In the genomic region with DNA sequence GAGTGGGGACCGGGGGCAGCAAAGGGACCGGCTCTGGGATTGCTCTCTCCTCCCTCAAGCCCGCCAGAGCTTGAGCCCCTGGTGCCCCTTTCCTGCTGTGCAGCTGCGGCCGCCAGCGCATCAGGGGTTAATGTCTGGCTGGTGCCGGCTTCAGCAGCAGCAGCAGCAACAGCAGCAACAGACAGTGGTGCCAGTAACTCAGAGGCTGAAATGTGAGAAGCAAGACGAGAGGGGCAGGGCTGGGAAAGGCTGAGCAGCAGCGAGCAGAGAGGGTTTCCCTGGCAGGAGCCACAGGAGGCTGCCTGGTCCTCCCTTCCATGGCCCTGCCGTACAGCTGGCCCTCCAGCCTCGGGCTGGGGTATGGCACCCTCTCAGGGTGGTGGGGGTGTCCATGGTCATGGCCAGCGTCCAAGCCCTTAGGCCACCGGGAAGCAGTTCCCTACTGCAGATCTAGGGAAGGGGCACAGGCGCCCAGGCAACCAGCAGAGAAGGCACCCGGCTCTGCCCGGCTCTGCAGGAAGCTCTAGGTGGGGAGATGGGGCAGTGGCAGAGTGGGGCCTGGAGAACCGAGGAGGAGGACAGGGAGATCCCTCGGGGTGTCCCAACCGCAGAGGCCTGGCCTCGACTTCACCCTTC, we compare ENCODE assay signal across 8 cellular contexts. TPM values are rescaled to one million over a fixed set of nuclear protein-coding genes. Genes with fewer than 3 reads are reported as not detected.
DNase-seq lines count a peak whose midpoint lies in the region; ATAC-seq, FAIRE-seq and TF ChIP-seq lines count a peak whose summit lies in the region.

No MANE protein-coding gene starts in this region.

- peak overlapping the region; percentile 67 for H3K27ac ChIP-seq in H1 (ENCODE audit: low read depth, low read length)

- peak overlapping the region; percentile 32 for H4K5ac ChIP-seq in H1 (ENCODE audit: insufficient read length, low read depth, low read length)

- H2BK5ac ChIP-seq in H1 (ENCODE audit: low read depth, low read length) = peak overlapping the region; percentile 94

- peak overlapping the region; percentile 99; the same call in 1 of the 2 replicates for H2BK12ac ChIP-seq in H1 (ENCODE audit: low read depth, low read length)

- peak overlapping the region in 3 of 4 experiments; percentile 12 to 14 (median 14); a peak in 4 of 7 replicates for H3K9ac ChIP-seq in H1 (replicated peaks in 1 of 4; ENCODE audit: extremely low read depth in 1 of 4, low read depth in 3 of 4, low read length in 3 of 4)

- peak overlapping the region; percentile 88 for H4K8ac ChIP-seq in H1 (ENCODE audit: extremely low read depth, insufficient read depth, low read length)

- no peak overlapping the region for H2AK5ac ChIP-seq in H1 (ENCODE audit: low read depth, low read length)

- no peaks in the 10 kb centered on the region for H3K79me1 ChIP-seq in H1 (ENCODE audit: low read depth, low read length)

- H3K23me2 ChIP-seq in H1 (ENCODE audit: low read depth, low read length) = peaks cover 3% of the 10 kb centered on the region

- H3K4me3 Mint-ChIP-seq in T-helper 2 cell treated with Interferon-gamma antibody and Interleukin-4, amounts not matched to agents 5 μg/mL and 100 μg/mL, for 36 hours = no peak overlapping the region

- peak overlapping the region; percentile 12 for H4K91ac ChIP-seq in H1 (replicated peaks; ENCODE audit: insufficient read length, low read length)

- peak; percentile 86 for DNase-seq in EH (ENCODE audit: low read depth)
- DNase-seq in NCI-H345 treated with DMSO at 0.1 percent for 48 hours (lab: John Stamatoyannopoulos, UW; ENCODE audit: unreplicated experiment) = peak; percentile 65
- DNase-seq in H1 (ENCODE audit: low read depth in 1 of 2, low spot score in 2 of 2) = peak in 1 of 2 experiments; percentile 82
- DNase-seq in mucosa of gallbladder (ENCODE audit: low spot score) = peak; percentile 40
- no peak for DNase-seq in T-helper 2 cell treated with Interferon-gamma antibody and Interleukin-4, amounts not matched to agents 5 μg/mL and 100 μg/mL, for 36 hours (ENCODE audit: low spot score)

- CTCF ChIA-PET in H1 (lab: Charles Lee; ENCODE audit: partially characterized antibody) = interaction anchor here (1.2 to 12.0 kb wide), 9 partner anchors 11 to 47 kb away, joined by 3 to 300 read pairs (median 5); a partner anchor contains a TSS

- H3K9me3 Mint-ChIP-seq in T-helper 2 cell treated with Interferon-gamma antibody and Interleukin-4, amounts not matched to agents 5 μg/mL and 100 μg/mL, for 36 hours = no peaks in the 10 kb centered on the region

- H2BK15ac ChIP-seq in H1 (ENCODE audit: low read length) = peak overlapping the region; percentile 20; the same call in 1 of the 2 replicates

- no peaks in the 10 kb centered on the region for H3K27me3 ChIP-seq in H1 (replicated peaks in 1 of 4; ENCODE audit: control insufficient read depth in 3 of 4, extremely low read depth in 1 of 4, insufficient read depth in 3 of 4, low read length in 3 of 4)

- H3K27me3 Mint-ChIP-seq in T-helper 2 cell treated with Interferon-gamma antibody and Interleukin-4, amounts not matched to agents 5 μg/mL and 100 μg/mL, for 36 hours (ENCODE audit: low read depth) = no peaks in the 10 kb centered on the region

- H2BK120ac ChIP-seq in H1 (replicated peaks; ENCODE audit: low read depth, low read length) = peak overlapping the region; percentile 38

- peaks cover 0 to 2% of the 10 kb centered on the region in 2 experiments for H4K20me1 ChIP-seq in H1 (replicated peaks in 1 of 2; ENCODE audit: control insufficient read depth in 1 of 2, insufficient read depth in 2 of 2, low read length in 2 of 2)

- H3K4me3 ChIP-seq in H1 (ENCODE audit: extremely low read depth in 1 of 4, insufficient read depth in 2 of 4, low read depth in 3 of 4, low read length in 4 of 4) = peak overlapping the region in 3 of 4 experiments; percentile 24 to 50 (median 34); a peak in 6 of 8 replicates

- H3K4me2 ChIP-seq in H1 (ENCODE audit: insufficient read depth in 1 of 2, low read depth in 2 of 2, low read length in 2 of 2) = peak overlapping the region; percentile 61 to 77

- no peaks in the 10 kb centered on the region for H3K36me3 Mint-ChIP-seq in T-helper 2 cell treated with Interferon-gamma antibody and Interleukin-4, amounts not matched to agents 5 μg/mL and 100 μg/mL, for 36 hours (ENCODE audit: low read depth)

- no peaks in the 10 kb centered on the region for H3K9me3 ChIP-seq in H1 (ENCODE audit: insufficient read depth in 2 of 2, low read depth in 1 of 2, low read length in 1 of 2)

- 0 out of 2 replicates have a peak overlapping the region, but pooled peaks have one; percentile 86 for H2BK20ac ChIP-seq in H1 (ENCODE audit: low read length)

- peak overlapping the region; percentile 70 for H3K4ac ChIP-seq in H1 (replicated peaks; ENCODE audit: insufficient read length, low read depth, low read length)

- no peaks in the 10 kb centered on the region for H3K36me3 ChIP-seq in H1 (ENCODE audit: control insufficient read depth in 2 of 4, insufficient read depth in 4 of 4, low read length in 3 of 4)

- WGBS in H1 (ENCODE audit: extremely low coverage in 1 of 2, insufficient coverage in 1 of 2, insufficient read length in 1 of 2, insufficient replicate concordance in 2 of 2, low coverage in 1 of 2, low lambda C conversion rate in 2 of 2, missing lambda C conversion rate in 1 of 2), 2 experiments = 17% methylated on average over 17 of the region's 20 CpGs; no CpG with 5 or more reads in 1 of the 2 experiments

- peak overlapping the region; percentile 21 for H3K56ac ChIP-seq in H1 (replicated peaks; ENCODE audit: insufficient read length, low read depth, low read length)

- ATAC-seq in HG02678 (IDR thresholded peaks at IDR 0.05; ENCODE audit: unreplicated experiment) = no peak
- no peak for ATAC-seq in HG02981 (IDR thresholded peaks at IDR 0.05; ENCODE audit: unreplicated experiment)
- ATAC-seq in GM18517 (IDR thresholded peaks at IDR 0.05; ENCODE audit: unreplicated experiment) = no peak

- H3K14ac ChIP-seq in H1 (ENCODE audit: insufficient read length) = no peak overlapping the region

- no peak for FAIRE-seq in H1 (lab: Jason Lieb, UNC)

- H3K18ac ChIP-seq in H1 (ENCODE audit: extremely low read depth, low read length) = peak overlapping the region; percentile 87

- H3K4me1 Mint-ChIP-seq in T-helper 2 cell treated with Interferon-gamma antibody and Interleukin-4, amounts not matched to agents 5 μg/mL and 100 μg/mL, for 36 hours (ENCODE audit: low read depth) = no peaks in the 10 kb centered on the region

- peaks cover 7 to 23% (median 15%) of the 10 kb centered on the region in 4 experiments for H3K4me1 ChIP-seq in H1 (replicated peaks in 1 of 4; ENCODE audit: control insufficient read depth in 3 of 4, insufficient read depth in 4 of 4, low read length in 3 of 4)

- peak in 1 of 3 experiments; percentile 1; a peak in 1 of 4 replicates for TF ChIP-seq CTCF in H1 (IDR thresholded peaks at IDR 0.05; ENCODE audit: control extremely low read depth in 1 of 3, insufficient read depth in 1 of 3, low read depth in 1 of 3, low read length in 3 of 3)

- no peak overlapping the region for H2AFZ ChIP-seq in H1 (ENCODE audit: low read length)

- POLR2A ChIA-PET in H1 (lab: Charles Lee; ENCODE audit: partially characterized antibody) = interaction anchor here (0.9 to 25.6 kb wide), 8 partner anchors 10 to 99 kb away, joined by 3 to 403 read pairs (median 6); a partner anchor contains a TSS

- TF ChIP-seq POLR2A in H1 (IDR thresholded peaks at IDR 0.05; ENCODE audit: control extremely low read depth in 1 of 2, low read depth in 2 of 2, low read length in 2 of 2) = peak in 1 of 2 experiments; percentile 26; a peak in 1 of 3 replicates

- TF ChIP-seq EP300 in H1 (IDR thresholded peaks at IDR 0.05; ENCODE audit: borderline replicate concordance in 1 of 2, low read depth in 2 of 2, low read length in 2 of 2) = peak in 1 of 2 experiments; percentile 65; a peak in 1 of 3 replicates

- H3K79me2 ChIP-seq in H1 (ENCODE audit: control insufficient read depth in 1 of 2, insufficient read depth in 2 of 2, low read length in 2 of 2) = no peaks in the 10 kb centered on the region

- H3K23ac ChIP-seq in H1 (ENCODE audit: insufficient read length) = no peak overlapping the region

- H3K27ac Mint-ChIP-seq in T-helper 2 cell treated with Interferon-gamma antibody and Interleukin-4, amounts not matched to agents 5 μg/mL and 100 μg/mL, for 36 hours = no peak overlapping the region

- peak in 1 of 2 experiments; percentile 25; a peak in 1 of 4 replicates for TF ChIP-seq RAD21 in H1 (IDR thresholded peaks at IDR 0.05 in 1 of 2, conservative IDR thresholded peaks at IDR 0.05 in 1 of 2; ENCODE audit: low read depth in 2 of 2, low read length in 2 of 2)

RNA-seq across cellular contexts. Expression of a gene that starts 21.1 kb away (rescaled TPM):
- 41.0 and 41.6 TPM in 2 replicates for total RNA-seq in H1 (2021; fragmentation: NEBNext Ultra II Directional; extraction: Animal tissue kit (Norgen Biotek cat#: 25700))
- 16.1 and 21.3 TPM in 2 replicates for polyA plus RNA-seq in H1 (2011; rRNA removed)
- 20.1 TPM for polyA plus RNA-seq in H1 (2011; cell fraction: cytosol; rRNA removed)
- 40.5 TPM for polyA plus RNA-seq in H1 (2011; cell fraction: nucleus; rRNA removed)
- polyA plus RNA-seq in H1 (2012, experiment 1 of 2) = 20.6 to 34.7 TPM (median 28.3 TPM) in 4 replicates
- 17.6 TPM for polyA plus RNA-seq in H1 (2012, experiment 2 of 2)
- 18.0 TPM for polyA plus RNA-seq in H1 (2013, experiment 1 of 2)
- polyA plus RNA-seq in H1 (2013, experiment 2 of 2) = 18.0 TPM
- 29.6 and 44.4 TPM in 2 replicates for polyA minus RNA-seq in H1 (2011; rRNA and poly(A)+ RNA removed)
- polyA minus RNA-seq in H1 (2011; cell fraction: cytosol; rRNA and poly(A)+ RNA removed) = 36.2 TPM
- 30.1 TPM for polyA minus RNA-seq in H1 (2011; cell fraction: nucleus; rRNA and poly(A)+ RNA removed)
- 12.1 TPM for total RNA-seq in mucosa of gallbladder

RNA-seq across cellular contexts. Expression of a gene that starts 21.9 kb away (rescaled TPM):
- 17.4 and 18.6 TPM in 2 replicates for total RNA-seq in H1 (2021; fragmentation: NEBNext Ultra II Directional; extraction: Animal tissue kit (Norgen Biotek cat#: 25700))
- polyA plus RNA-seq in H1 (2011; rRNA removed) = 4.3 and 7.6 TPM in 2 replicates
- 2.7 TPM for polyA plus RNA-seq in H1 (2011; cell fraction: cytosol; rRNA removed)
- 8.4 TPM for polyA plus RNA-seq in H1 (2011; cell fraction: nucleus; rRNA removed)
- 8.3 to 13.8 TPM (median 12.3 TPM) in 4 replicates for polyA plus RNA-seq in H1 (2012, experiment 1 of 2)
- polyA plus RNA-seq in H1 (2012, experiment 2 of 2) = 11.8 TPM
- 9.4 TPM for polyA plus RNA-seq in H1 (2013, experiment 1 of 2)
- polyA plus RNA-seq in H1 (2013, experiment 2 of 2) = 9.5 TPM
- 2.0 and 3.2 TPM in 2 replicates for polyA minus RNA-seq in H1 (2011; rRNA and poly(A)+ RNA removed)
- 7.0 TPM for polyA minus RNA-seq in H1 (2011; cell fraction: cytosol; rRNA and poly(A)+ RNA removed)
- polyA minus RNA-seq in H1 (2011; cell fraction: nucleus; rRNA and poly(A)+ RNA removed) = 5.7 TPM
- 22.2 TPM for total RNA-seq in mucosa of gallbladder

RNA-seq across cellular contexts. Expression of a gene that starts 52.1 kb away (rescaled TPM):
- 0.08 TPM in 1 of 2 replicates, not detected in the other for total RNA-seq in H1 (2021; fragmentation: NEBNext Ultra II Directional; extraction: Animal tissue kit (Norgen Biotek cat#: 25700))
- polyA plus RNA-seq in H1 (2011; rRNA removed) = 0.05 and 0.09 TPM in 2 replicates
- polyA plus RNA-seq in H1 (2011; cell fraction: cytosol; rRNA removed) = 0.04 TPM
- 0.09 TPM for polyA plus RNA-seq in H1 (2011; cell fraction: nucleus; rRNA removed)
- polyA plus RNA-seq in H1 (2012, experiment 1 of 2) = 0.06 to 0.09 TPM (median 0.08 TPM) in 4 replicates
- polyA plus RNA-seq in H1 (2012, experiment 2 of 2) = not detected
- polyA plus RNA-seq in H1 (2013, experiment 1 of 2) = 0.04 TPM
- 0.07 TPM for polyA plus RNA-seq in H1 (2013, experiment 2 of 2)
- 0.05 TPM in 1 of 2 replicates, not detected in the other for polyA minus RNA-seq in H1 (2011; rRNA and poly(A)+ RNA removed)
- not detected for polyA minus RNA-seq in H1 (2011; cell fraction: cytosol; rRNA and poly(A)+ RNA removed)
- not detected for polyA minus RNA-seq in H1 (2011; cell fraction: nucleus; rRNA and poly(A)+ RNA removed)
- 1.4 TPM for total RNA-seq in mucosa of gallbladder

RNA-seq across cellular contexts. Expression of a gene that starts 57.2 kb away (rescaled TPM):
- total RNA-seq in H1 (2021; fragmentation: NEBNext Ultra II Directional; extraction: Animal tissue kit (Norgen Biotek cat#: 25700)) = 78.3 and 84.4 TPM in 2 replicates
- polyA plus RNA-seq in H1 (2011; rRNA removed) = 198 and 228 TPM in 2 replicates
- polyA plus RNA-seq in H1 (2011; cell fraction: cytosol; rRNA removed) = 154 TPM
- 131 TPM for polyA plus RNA-seq in H1 (2011; cell fraction: nucleus; rRNA removed)
- polyA plus RNA-seq in H1 (2012, experiment 1 of 2) = 57.3 to 96.0 TPM (median 90.9 TPM) in 4 replicates
- 222 TPM for polyA plus RNA-seq in H1 (2012, experiment 2 of 2)
- polyA plus RNA-seq in H1 (2013, experiment 1 of 2) = 161 TPM
- 151 TPM for polyA plus RNA-seq in H1 (2013, experiment 2 of 2)
- 12.3 and 15.6 TPM in 2 replicates for polyA minus RNA-seq in H1 (2011; rRNA and poly(A)+ RNA removed)
- 31.5 TPM for polyA minus RNA-seq in H1 (2011; cell fraction: cytosol; rRNA and poly(A)+ RNA removed)
- polyA minus RNA-seq in H1 (2011; cell fraction: nucleus; rRNA and poly(A)+ RNA removed) = 32.7 TPM
- 27.5 TPM for total RNA-seq in mucosa of gallbladder
